8 cellular contexts compared by ENCODE assay signal in genomic region chr17:45123930-45124796, GRCh38. TPM values are rescaled to one million over a fixed set of nuclear protein-coding genes. Genes with fewer than 3 reads are reported as not detected.
DNase-seq lines count a peak whose midpoint lies in the region; TF ChIP-seq lines count a peak whose summit lies in the region.

No MANE protein-coding gene starts in this region.

- H3K27me3 Mint-ChIP-seq in HFFc6 (ENCODE audit: insufficient read depth), result no peaks in the 10 kb centered on the region; the same call in 1 of the 2 replicates

- CTCF ChIA-PET in A673 (lab: Charles Lee), result no interaction called here

- H3K9ac ChIP-seq in skeletal muscle tissue (ENCODE audit: low read depth in 1 of 3, low read length in 3 of 3), result peak overlapping the region in 2 of 3 donors; percentile 20 to 33

- peak overlapping the region; percentile 40 for H3K4me3 Mint-ChIP-seq in HFFc6

- POLR2A ChIA-PET in A673 (lab: Charles Lee; ENCODE audit: low non-redundant PET), result no interaction called here

- H3K36me3 Mint-ChIP-seq in HFFc6 (ENCODE audit: low read depth), result peaks cover 4% of the 10 kb centered on the region; the same call in 1 of the 2 replicates

- H3K9me3 Mint-ChIP-seq in HFFc6, result no peaks in the 10 kb centered on the region

- intact Hi-C loops in A673 (cut with micrococcal nuclease; ENCODE audit: unreplicated experiment), result no loop called here

- no TSS peak for BruUV-seq in A673 (replicated peaks; lab: Mats Ljungman, UMichigan)

- H3K4me1 ChIP-seq in A673 (ENCODE audit: insufficient read depth, low read length, poor library complexity, severe bottlenecking) (no peaks in the 10 kb centered on the region), skeletal muscle tissue (ENCODE audit: control insufficient read depth in 3 of 3, insufficient read depth in 3 of 3, low read length in 3 of 3) (peaks cover 46 to 58% (median 49%) of the 10 kb centered on the region in 3 donors)

- peaks cover 56% of the 10 kb centered on the region for H3K4me1 Mint-ChIP-seq in HFFc6 (ENCODE audit: low read depth)

- peak overlapping the region; percentile 88 for H3K27ac Mint-ChIP-seq in HFFc6

- H3K4me3 ChIP-seq in A673 (ENCODE audit: low read depth, low read length, poor library complexity, severe bottlenecking) (no peak overlapping the region), foreskin fibroblast (ENCODE audit: low read depth in 1 of 2, low read length in 2 of 2) (no peak overlapping the region), skeletal muscle tissue (ENCODE audit: low read length in 3 of 3) (peak overlapping the region in 1 of 3 donors; percentile 14)

- TF ChIP-seq CTCF in A673 (conservative IDR thresholded peaks at IDR 0.05; ENCODE audit: low read depth, low read length) (no peak), HFFc6 (IDR thresholded peaks at IDR 0.05) (no peak), foreskin fibroblast (IDR thresholded peaks at IDR 0.05; ENCODE audit: low read depth, low read length) (no peak)

- no peaks in the 10 kb centered on the region for H3K27me3 ChIP-seq in A673 (replicated peaks; ENCODE audit: insufficient read depth, low read depth, low read length, poor library complexity)
- H3K27me3 ChIP-seq in skeletal muscle tissue (ENCODE audit: control insufficient read depth in 3 of 3, insufficient read depth in 3 of 3, low read length in 3 of 3), result no peaks in the 10 kb centered on the region

- DNase-seq in A673 (ENCODE audit: low spot score) (peak; percentile 42), HFFc6 (peak; percentile 81), T1000 (lab: John Stamatoyannopoulos, UW) (peak; percentile 74), foreskin fibroblast (peak; percentile 85 to 93), germinal center (ENCODE audit: low spot score) (no peak), NCI-H82 treated with DMSO at 0.1 percent for 48 hours (lab: John Stamatoyannopoulos, UW; ENCODE audit: unreplicated experiment) (no peak)
- no peak for DNase-seq in effector CD4-positive, alpha-beta T cell

- H3K36me3 ChIP-seq in A673 (ENCODE audit: insufficient read depth, low read length, poor library complexity, severe bottlenecking) (no peaks in the 10 kb centered on the region), skeletal muscle tissue (ENCODE audit: control insufficient read depth in 3 of 3, insufficient read depth in 3 of 3, low read length in 3 of 3) (peaks cover 11 to 12% (median 12%) of the 10 kb centered on the region in 3 donors)

- H3K27ac ChIP-seq in A673 (ENCODE audit: low read depth, low read length, poor library complexity, severe bottlenecking) (no peak overlapping the region), skeletal muscle tissue (ENCODE audit: low read depth, low read length) (peak overlapping the region; percentile 51)

- H3K9me3 ChIP-seq in A673 (ENCODE audit: low read depth, low read length, poor library complexity, severe bottlenecking) (no peaks in the 10 kb centered on the region), skeletal muscle tissue (ENCODE audit: control insufficient read depth in 3 of 3, low read length in 3 of 3) (no peaks in the 10 kb centered on the region)

RNA-seq across cellular contexts. Expression of gene PLCD3, which starts 8.2 kb away (rescaled TPM):
- total RNA-seq in A673 (2021), result 12.0 and 18.5 TPM in 2 replicates
- 100 to 1,000 TPM in 1 of 6 experiments, 10 to 100 TPM in 5; 77.2 to 112 (median 83.8) TPM for total RNA-seq in HFFc6 (2021; fragmentation: NEBNext Ultra II Directional; extraction: Animal tissue kit (Norgen Biotek cat#: 25700))
- total RNA-seq in skeletal muscle tissue, result 12.0 TPM

RNA-seq across cellular contexts. Expression of gene ACBD4, which starts 11.3 kb away (rescaled TPM):
- total RNA-seq in A673 (2021) (1.4 and 4.2 TPM in 2 replicates), skeletal muscle tissue (3.1 TPM)
- 1 to 10 TPM; 5.0 to 8.0 (median 6.5) TPM for total RNA-seq in HFFc6 (2021; fragmentation: NEBNext Ultra II Directional; extraction: Animal tissue kit (Norgen Biotek cat#: 25700))

RNA-seq across cellular contexts. Expression of gene HEXIM1, which starts 24.1 kb away (rescaled TPM):
- total RNA-seq in A673 (2021) (21.2 and 22.1 TPM in 2 replicates), skeletal muscle tissue (14.6 TPM)
- total RNA-seq in HFFc6 (2021; fragmentation: NEBNext Ultra II Directional; extraction: Animal tissue kit (Norgen Biotek cat#: 25700)), result 10 to 100 TPM; 31.8 to 42.0 (median 34.5) TPM

RNA-seq across cellular contexts. Expression of gene HEXIM2, which starts 37.5 kb away (rescaled TPM):
- total RNA-seq in A673 (2021) (4.6 and 4.8 TPM in 2 replicates), skeletal muscle tissue (10.4 TPM)
- 1 to 10 TPM; 4.8 to 9.5 (median 6.2) TPM for total RNA-seq in HFFc6 (2021; fragmentation: NEBNext Ultra II Directional; extraction: Animal tissue kit (Norgen Biotek cat#: 25700))

Comparison
In these comparisons a context has a peak if more than half of its experiments do, and no peak if none do; other contexts are left out.
1. DNase-seq: peak in A673 (single experiment), HFFc6 (single experiment), T1000 (single experiment) and foreskin fibroblast (2 of 2); none in effector CD4-positive, alpha-beta T cell (single experiment), germinal center (single experiment) and NCI-H82 treated with DMSO at 0.1 percent for 48 hours (single experiment).